Comparison of ENCODE assay signal across 8 cellular contexts in the genomic region with DNA sequence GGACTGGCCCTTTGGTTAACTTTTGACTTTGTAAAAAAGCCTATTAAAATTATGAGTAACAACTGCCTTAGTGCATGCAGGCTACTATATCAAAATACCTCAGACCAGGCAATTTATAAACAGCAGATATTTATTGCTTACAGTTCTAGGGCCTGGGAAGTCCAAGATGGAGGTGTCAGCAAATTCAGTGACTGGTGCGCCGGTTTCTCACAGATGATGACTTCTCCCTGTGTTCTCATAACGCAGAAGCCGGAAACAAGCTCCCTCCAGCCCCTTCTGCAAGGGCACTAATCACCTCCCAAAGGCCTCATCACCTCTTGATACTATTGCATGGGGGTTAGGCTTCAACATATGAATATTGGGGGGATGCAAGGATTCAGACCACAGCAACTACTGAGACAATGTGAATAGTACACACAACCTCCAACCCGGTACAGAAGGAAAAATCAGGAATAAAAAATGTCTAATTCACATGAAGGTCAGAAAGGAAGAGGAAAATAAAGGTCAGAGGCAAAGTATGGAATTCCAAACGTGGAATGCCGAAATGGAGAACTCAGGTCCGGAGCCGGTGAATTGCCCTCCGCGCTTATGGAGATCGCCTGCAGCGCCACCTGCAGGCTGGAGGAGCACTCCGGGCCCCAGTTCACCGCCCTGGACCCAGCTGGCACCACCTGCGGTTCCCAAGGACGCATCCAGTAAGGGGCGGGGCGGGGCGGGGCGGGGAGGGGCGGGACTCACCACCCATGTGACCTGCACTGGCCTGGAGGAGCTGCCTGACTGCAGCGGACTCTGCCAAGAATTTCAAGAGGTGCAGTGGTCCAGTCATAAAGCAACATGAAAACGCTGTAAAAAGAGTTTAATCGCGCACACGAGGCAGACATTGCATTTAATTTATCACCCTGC.
DNase-seq lines count a peak whose midpoint lies in the region; ATAC-seq and TF ChIP-seq lines count a peak whose summit lies in the region.

No MANE protein-coding gene starts in this region.

- ATAC-seq in activated naive CD8-positive, alpha-beta T cell treated with anti-CD3 and anti-CD28 coated beads, Interleukin-2, amount 10 ng/mL, durations not matched to agents 7 days and 5 days (ENCODE audit: low read depth): peak; percentile 36
- peak; percentile 84 for ATAC-seq in left lung
- ATAC-seq in effector memory CD8-positive, alpha-beta T cell (replicated peaks): no peak
- no peak for ATAC-seq in GM18861 (IDR thresholded peaks at IDR 0.05; ENCODE audit: unreplicated experiment)
- no peak for ATAC-seq in HG02973 (IDR thresholded peaks at IDR 0.05; ENCODE audit: unreplicated experiment)
- no peak for ATAC-seq in HG03571 (IDR thresholded peaks at IDR 0.05; ENCODE audit: unreplicated experiment)

- H3K36me3 ChIP-seq in left lung: no peaks in the 10 kb centered on the region

- H3K4me3 ChIP-seq in left lung: no peak overlapping the region

- H3K36me3 Mint-ChIP-seq in activated naive CD8-positive, alpha-beta T cell treated with anti-CD3 and anti-CD28 coated beads, Interleukin-2, amount 10 ng/mL, durations not matched to agents 7 days and 5 days: no peaks in the 10 kb centered on the region
- H3K36me3 Mint-ChIP-seq in effector memory CD8-positive, alpha-beta T cell (ENCODE audit: insufficient read depth): no peaks in the 10 kb centered on the region

- no peaks in the 10 kb centered on the region for H3K4me1 Mint-ChIP-seq in activated naive CD8-positive, alpha-beta T cell treated with anti-CD3 and anti-CD28 coated beads, Interleukin-2, amount 10 ng/mL, durations not matched to agents 7 days and 5 days
- peaks cover 0 to 2% of the 10 kb centered on the region in 2 donors for H3K4me1 Mint-ChIP-seq in effector memory CD8-positive, alpha-beta T cell (ENCODE audit: low read depth in 2 of 2)

- peaks cover 8% of the 10 kb centered on the region for H3K9me3 Mint-ChIP-seq in activated naive CD8-positive, alpha-beta T cell treated with anti-CD3 and anti-CD28 coated beads, Interleukin-2, amount 10 ng/mL, durations not matched to agents 7 days and 5 days
- peaks cover 2 to 9% of the 10 kb centered on the region in 2 donors for H3K9me3 Mint-ChIP-seq in effector memory CD8-positive, alpha-beta T cell

- no peaks in the 10 kb centered on the region for H3K4me1 ChIP-seq in left lung

- no peak overlapping the region for H3K4me3 Mint-ChIP-seq in activated naive CD8-positive, alpha-beta T cell treated with anti-CD3 and anti-CD28 coated beads, Interleukin-2, amount 10 ng/mL, durations not matched to agents 7 days and 5 days
- no peak overlapping the region for H3K4me3 Mint-ChIP-seq in effector memory CD8-positive, alpha-beta T cell

- TF ChIP-seq CTCF in LNCAP (IDR thresholded peaks at IDR 0.05) (peak; percentile 96), left lung (IDR thresholded peaks at IDR 0.05) (peak; percentile 22 to 61)

- POLR2A ChIA-PET in activated naive CD8-positive, alpha-beta T cell treated with anti-CD3 and anti-CD28 coated beads, Interleukin-2, amount 10 ng/mL, durations not matched to agents 7 days and 5 days (lab: Charles Lee): no interaction called here

- peak; percentile 85 for DNase-seq in Daoy (ENCODE audit: low read depth)
- peak; percentile 47 for DNase-seq in activated naive CD8-positive, alpha-beta T cell treated with anti-CD3 and anti-CD28 coated beads, Interleukin-2, amount 10 ng/mL, durations not matched to agents 7 days and 5 days
- peak; percentile 38 to 72 for DNase-seq in left lung
- DNase-seq in effector memory CD8-positive, alpha-beta T cell: no peak

- intact Hi-C loops in left lung (cut with DNase I): no loop called here

- peaks cover 0 to 51% of the 10 kb centered on the region in 2 donors for H3K27me3 ChIP-seq in left lung

- no peak overlapping the region for H3K27ac ChIP-seq in left lung

- peaks cover 13% of the 10 kb centered on the region for H3K27me3 Mint-ChIP-seq in activated naive CD8-positive, alpha-beta T cell treated with anti-CD3 and anti-CD28 coated beads, Interleukin-2, amount 10 ng/mL, durations not matched to agents 7 days and 5 days
- peaks cover 49 to 57% of the 10 kb centered on the region in 2 donors for H3K27me3 Mint-ChIP-seq in effector memory CD8-positive, alpha-beta T cell

- H3K27ac Mint-ChIP-seq in activated naive CD8-positive, alpha-beta T cell treated with anti-CD3 and anti-CD28 coated beads, Interleukin-2, amount 10 ng/mL, durations not matched to agents 7 days and 5 days: no peak overlapping the region
- H3K27ac Mint-ChIP-seq in effector memory CD8-positive, alpha-beta T cell: no peak overlapping the region

- peaks cover 0 to 15% of the 10 kb centered on the region in 2 donors for H3K9me3 ChIP-seq in left lung

Comparison
In these comparisons a context has a peak if more than half of its experiments do, and no peak if none do; other contexts are left out.
1. DNase-seq: peak in Daoy (single experiment), activated naive CD8-positive, alpha-beta T cell treated with anti-CD3 and anti-CD28 coated beads, Interleukin-2, amount 10 ng/mL, durations not matched to agents 7 days and 5 days (single experiment) and left lung (2 of 2); none in effector memory CD8-positive, alpha-beta T cell (0 of 3).
2. ATAC-seq: peak in activated naive CD8-positive, alpha-beta T cell treated with anti-CD3 and anti-CD28 coated beads, Interleukin-2, amount 10 ng/mL, durations not matched to agents 7 days and 5 days (single experiment) and left lung (single experiment); none in effector memory CD8-positive, alpha-beta T cell (single experiment), GM18861 (single experiment), HG02973 (single experiment) and HG03571 (single experiment).